In genomic region chr1:7646981-7647901, GRCh38 we compare ENCODE assay signal across 8 cellular contexts.
DNase-seq lines count a peak whose midpoint lies in the region; ATAC-seq and TF ChIP-seq lines count a peak whose summit lies in the region.

No MANE protein-coding gene starts in this region.

- DNase-seq in AG09309 (ENCODE audit: low read depth), result no peak
- peak; percentile 87 for DNase-seq in GM19238 (ENCODE audit: insufficient read length, low spot score)
- DNase-seq in NOMO-1 treated with DMSO at 0.1 percent for 48 hours (lab: John Stamatoyannopoulos, UW; ENCODE audit: unreplicated experiment), result peak; percentile 1
- peak; percentile 56 for DNase-seq in activated T-cell treated with anti-CD3 and anti-CD28 coated beads for 4 hours
- DNase-seq in esophagus muscularis mucosa (ENCODE audit: extremely low spot score), result no peak
- DNase-seq in stromal cell of bone marrow (ENCODE audit: low read depth), result peak; percentile 15

- H3K27ac ChIP-seq in esophagus muscularis mucosa (replicated peaks in 1 of 4), result no peak overlapping the region
- peak overlapping the region; percentile 11 for H3K27ac ChIP-seq in neural cell (ENCODE audit: low read length)

- H3K4me3 ChIP-seq in AG09309 (ENCODE audit: control insufficient read depth, low read depth, low read length) (no peak overlapping the region), esophagus muscularis mucosa (no peak overlapping the region), neural cell (ENCODE audit: low read length) (no peak overlapping the region)

- H3K27me3 ChIP-seq in esophagus muscularis mucosa, result peaks cover 0 to 8% (median 0%) of the 10 kb centered on the region in 4 donors
- H3K27me3 ChIP-seq in neural cell (ENCODE audit: insufficient read depth, low read depth, low read length), result no peaks in the 10 kb centered on the region

- no peak for TF ChIP-seq EP300 in esophagus muscularis mucosa (IDR thresholded peaks at IDR 0.05)
- TF ChIP-seq EP300 in neural cell (conservative IDR thresholded peaks at IDR 0.05; ENCODE audit: poor library complexity, severe bottlenecking), result peak; percentile 35

- H3K79me2 ChIP-seq in neural cell (replicated peaks; ENCODE audit: insufficient read depth, low read length), result no peaks in the 10 kb centered on the region

- no peak for ATAC-seq in HG03460 (IDR thresholded peaks at IDR 0.05; ENCODE audit: unreplicated experiment)

- H2AFZ ChIP-seq in neural cell (ENCODE audit: low read depth, low read length), result no peak overlapping the region

- no peaks in the 10 kb centered on the region for H3K9me2 ChIP-seq in neural cell (ENCODE audit: insufficient read depth, low read length)

- H3K9me3 ChIP-seq in esophagus muscularis mucosa (no peaks in the 10 kb centered on the region), neural cell (ENCODE audit: low read length) (no peaks in the 10 kb centered on the region)

- H3K4me1 ChIP-seq in esophagus muscularis mucosa, result peaks cover 26 to 44% (median 34%) of the 10 kb centered on the region in 4 donors

- TF ChIP-seq RAD21 in neural cell (conservative IDR thresholded peaks at IDR 0.05), result peak; percentile 98

- TF ChIP-seq CTCF in AG09309 (IDR thresholded peaks at IDR 0.05; ENCODE audit: control insufficient read depth, insufficient read depth, low read depth, low read length, missing control alignments) (peak; percentile 94), esophagus muscularis mucosa (IDR thresholded peaks at IDR 0.05) (peak in 2 of 3 experiments; percentile 93 to 95), neural cell (IDR thresholded peaks at IDR 0.05; ENCODE audit: poor library complexity, severe bottlenecking) (peak; percentile 97)

- TF ChIP-seq POLR2A in esophagus muscularis mucosa (IDR thresholded peaks at IDR 0.05; ENCODE audit: low read depth), result no peak

- WGBS in esophagus muscularis mucosa, result 37% methylated on average over 25 of the region's 30 CpGs

- no peak overlapping the region for H3K4me2 ChIP-seq in neural cell (ENCODE audit: low read length)

- H3K9ac ChIP-seq in neural cell (ENCODE audit: low read length), result peak overlapping the region; percentile 30

- intact Hi-C loops in esophagus muscularis mucosa (cut with DNase I), result loop anchor here (5.0 to 10.0 kb wide), 5 partner anchors 422 to 922 kb away; partner anchors contain the start of gene CAMTA1

- no peaks in the 10 kb centered on the region for H3F3A ChIP-seq in neural cell (ENCODE audit: insufficient read depth, low read length, poor library complexity, severe bottlenecking)

- no peaks in the 10 kb centered on the region for H4K20me1 ChIP-seq in neural cell (ENCODE audit: insufficient read depth)

- no peaks in the 10 kb centered on the region for H3K36me3 ChIP-seq in esophagus muscularis mucosa
- no peaks in the 10 kb centered on the region for H3K36me3 ChIP-seq in neural cell (ENCODE audit: insufficient read depth, low read length)

TF ChIP-seq in neural cell, 6 proteins besides CTCF, POLR2A, EP300 and RAD21:
- TF ChIP-seq REST (IDR thresholded peaks at IDR 0.05; ENCODE audit: borderline replicate concordance), result no peak
- TF ChIP-seq EZH2 (IDR thresholded peaks at IDR 0.05; ENCODE audit: borderline replicate concordance, insufficient read depth, low read length, poor library complexity, severe bottlenecking), result no peak
- TF ChIP-seq POLR2AphosphoS5 (IDR thresholded peaks at IDR 0.05), result no peak
- TF ChIP-seq MXI1 (conservative IDR thresholded peaks at IDR 0.05; ENCODE audit: poor library complexity, severe bottlenecking), result no peak
- TF ChIP-seq SMC3 (conservative IDR thresholded peaks at IDR 0.05; ENCODE audit: poor library complexity), result peak; percentile 98
- peak; percentile 16 for TF ChIP-seq TAF1 (IDR thresholded peaks at IDR 0.05; ENCODE audit: low read depth)
TF ChIP-seq in neural cell: peak in this region for 2.

Comparison
In these comparisons a context has a peak if more than half of its experiments do, and no peak if none do; other contexts are left out.
1. DNase-seq: peak in GM19238 (single experiment), NOMO-1 treated with DMSO at 0.1 percent for 48 hours (single experiment), activated T-cell treated with anti-CD3 and anti-CD28 coated beads for 4 hours (single experiment) and stromal cell of bone marrow (single experiment); none in AG09309 (single experiment) and esophagus muscularis mucosa (single experiment).
2. Peak in every context shown above with its lines, with median percentiles within 50 percentile points of each other: CTCF ChIP-seq.